In the genomic region with DNA sequence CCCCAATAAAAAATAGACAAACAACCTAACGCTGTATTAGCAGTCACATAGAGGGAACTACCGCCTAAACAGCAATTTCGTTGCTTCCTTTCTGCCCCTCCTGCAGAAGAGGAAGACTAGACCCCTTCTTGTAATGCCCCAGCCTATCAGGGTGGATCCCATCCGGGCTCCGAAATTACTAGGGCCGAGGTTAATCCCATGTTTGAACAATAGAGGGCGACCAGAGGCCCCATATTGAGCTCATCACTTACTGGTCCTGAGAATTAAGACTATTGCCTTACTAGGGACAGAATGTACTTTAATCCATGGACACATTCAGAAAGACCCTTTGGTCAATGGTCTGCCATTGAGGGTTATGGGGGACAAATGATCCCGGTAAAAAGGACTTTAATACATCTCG, we compare ENCODE assay signal across 9 cellular contexts. TPM values are rescaled to one million over a fixed set of nuclear protein-coding genes. Genes with fewer than 3 reads are reported as not detected.
DNase-seq lines count a peak whose midpoint lies in the region; ATAC-seq, FAIRE-seq and TF ChIP-seq lines count a peak whose summit lies in the region.
"Had no signal": no experiment of that assay in that cellular context is flagged by ENCODE, and none has a peak within 500 bp of the region (broad histone marks: within the 10 kb centered on the region; RNA-seq: fewer than 3 reads in every experiment).

No MANE protein-coding gene starts in this region.

- H3K27ac ChIP-seq in DND-41 (ENCODE audit: low read length) (no peak overlapping the region), OCI-LY7 (ENCODE audit: low read depth, low read length, poor library complexity, severe bottlenecking) (no peak overlapping the region), pancreas (no peak overlapping the region)

- H3K9me2 ChIP-seq in OCI-LY7 (ENCODE audit: insufficient read depth, low read length): no peaks in the 10 kb centered on the region

- H3K4me1 Mint-ChIP-seq in activated T-helper 17 cell treated with anti-CD3 and anti-CD28 coated beads, Interleukin-2, amount 50 U/mL, for 72 hours: no peaks in the 10 kb centered on the region

- no peak overlapping the region for H3K27ac Mint-ChIP-seq in activated T-helper 17 cell treated with anti-CD3 and anti-CD28 coated beads, Interleukin-2, amount 50 U/mL, for 72 hours

- no peaks in the 10 kb centered on the region for H3K27me3 Mint-ChIP-seq in activated T-helper 17 cell treated with anti-CD3 and anti-CD28 coated beads, Interleukin-2, amount 50 U/mL, for 72 hours

- no peak overlapping the region for H3K4me3 Mint-ChIP-seq in activated T-helper 17 cell treated with anti-CD3 and anti-CD28 coated beads, Interleukin-2, amount 50 U/mL, for 72 hours

- peak; percentile 20 for FAIRE-seq in pancreas (lab: Jason Lieb, UNC)

- H2AFZ ChIP-seq in DND-41 (ENCODE audit: low read depth, low read length) (no peak overlapping the region), OCI-LY7 (ENCODE audit: low read length) (peak overlapping the region; percentile 46; the same call in 1 of the 2 replicates)

- no peak overlapping the region for H3K4me2 ChIP-seq in DND-41 (ENCODE audit: insufficient read depth, low read length)
- H3K4me2 ChIP-seq in OCI-LY7 (ENCODE audit: low read length): no peak overlapping the region

- H3K9me3 ChIP-seq in DND-41 (ENCODE audit: insufficient read depth, low read length, severe bottlenecking): no peaks in the 10 kb centered on the region
- no peaks in the 10 kb centered on the region for H3K9me3 ChIP-seq in OCI-LY7 (ENCODE audit: low read length)
- no peaks in the 10 kb centered on the region for H3K9me3 ChIP-seq in pancreas

- H3K9ac ChIP-seq in DND-41 (ENCODE audit: low read depth, low read length): no peak overlapping the region

- intact Hi-C loops in OCI-LY7 (cut with micrococcal nuclease; ENCODE audit: unreplicated experiment) (no loop called here), pancreas (cut with DNase I) (no loop called here)

- H3K9me3 Mint-ChIP-seq in activated T-helper 17 cell treated with anti-CD3 and anti-CD28 coated beads, Interleukin-2, amount 50 U/mL, for 72 hours: no peaks in the 10 kb centered on the region

- H3K4me3 ChIP-seq in DND-41 (ENCODE audit: low read depth in 1 of 2, low read length in 2 of 2) (no peak overlapping the region), OCI-LY7 (ENCODE audit: low read depth, low read length, poor library complexity, severe bottlenecking) (no peak overlapping the region), foreskin fibroblast (ENCODE audit: low read depth in 1 of 2, low read length in 2 of 2) (no peak overlapping the region), pancreas (no peak overlapping the region)

- H4K20me1 ChIP-seq in DND-41 (ENCODE audit: insufficient read depth, low read length): no peaks in the 10 kb centered on the region
- H4K20me1 ChIP-seq in OCI-LY7 (ENCODE audit: insufficient read depth, low read length): no peaks in the 10 kb centered on the region

- H3K36me3 Mint-ChIP-seq in activated T-helper 17 cell treated with anti-CD3 and anti-CD28 coated beads, Interleukin-2, amount 50 U/mL, for 72 hours (ENCODE audit: low read depth): no peaks in the 10 kb centered on the region

- DNase-seq in DND-41 (peak; percentile 51), OCI-LY7 (ENCODE audit: low spot score) (peak; percentile 56), foreskin fibroblast (peak; percentile 14 to 64), pancreas (peak in 2 of 6 donors; percentile 2 to 39), cortex of kidney (lab: John Stamatoyannopoulos, UW) (no peak)

- no peaks in the 10 kb centered on the region for H3K36me3 ChIP-seq in DND-41 (ENCODE audit: insufficient read depth, low read length)
- H3K36me3 ChIP-seq in OCI-LY7 (ENCODE audit: insufficient read depth, low read length): no peaks in the 10 kb centered on the region
- no peaks in the 10 kb centered on the region for H3K36me3 ChIP-seq in pancreas

- H3K79me2 ChIP-seq in DND-41 (ENCODE audit: insufficient read depth, low read length) (no peaks in the 10 kb centered on the region), OCI-LY7 (ENCODE audit: insufficient read depth, low read depth, low read length) (no peaks in the 10 kb centered on the region)

- WGBS in pancreas, 2 donors: 8 to 15% methylated on average over 9 of the region's 9 CpGs

- no TSS peak for BruUV-seq in OCI-LY7 (replicated peaks; lab: Mats Ljungman, UMichigan)

- ATAC-seq in DND-41 (ENCODE audit: insufficient read depth, low read depth) (peak; percentile 89), HG02642 (IDR thresholded peaks at IDR 0.05; ENCODE audit: poor library complexity, unreplicated experiment) (peak; percentile 88), pancreas (peak; percentile 40 to 89 (median 84)), GM21423 (IDR thresholded peaks at IDR 0.05; ENCODE audit: unreplicated experiment) (no peak)
- peak; percentile 74 for ATAC-seq in activated T-helper 17 cell treated with anti-CD3 and anti-CD28 coated beads, Interleukin-2, amount 50 U/mL, for 72 hours (replicated peaks)

- H3K27me3 ChIP-seq in DND-41 (ENCODE audit: insufficient read depth, low read length, poor library complexity): no peaks in the 10 kb centered on the region
- peaks cover 0 to 3% (median 0%) of the 10 kb centered on the region in 4 donors for H3K27me3 ChIP-seq in pancreas

- TF ChIP-seq CTCF in DND-41 (IDR thresholded peaks at IDR 0.05; ENCODE audit: borderline replicate concordance, extremely low read depth, low read length, poor library complexity, severe bottlenecking) (peak; percentile 65), OCI-LY7 (conservative IDR thresholded peaks at IDR 0.05; ENCODE audit: low read length) (peak; percentile 74), foreskin fibroblast (IDR thresholded peaks at IDR 0.05; ENCODE audit: low read depth, low read length) (peak; percentile 39), pancreas (IDR thresholded peaks at IDR 0.05) (peak in 3 of 4 donors; percentile 15 to 40 (median 33))

- H3K4me1 ChIP-seq in DND-41 (ENCODE audit: insufficient read depth, low read length): no peaks in the 10 kb centered on the region
- H3K4me1 ChIP-seq in OCI-LY7 (ENCODE audit: insufficient read depth, low read length, poor library complexity, severe bottlenecking): no peaks in the 10 kb centered on the region
- no peaks in the 10 kb centered on the region for H3K4me1 ChIP-seq in pancreas

- CTCF ChIA-PET in OCI-LY7 (lab: Charles Lee; ENCODE audit: unreplicated experiment): no interaction called here

- POLR2A ChIA-PET in OCI-LY7 (lab: Charles Lee): no interaction called here

RNA-seq across cellular contexts. Expression of gene ZNF630, which starts 11.8 kb away (rescaled TPM):
- total RNA-seq in OCI-LY7 (2014; rRNA removed; shearing (Covaris generic)): 2.7 and 4.0 TPM in 2 replicates
- total RNA-seq in OCI-LY7 (2022) (1.3 and 1.9 TPM in 2 replicates), pancreas (1 to 10 TPM; 1.3 to 2.9 (median 1.7) TPM)
- total RNA-seq in activated T-helper 17 cell treated with anti-CD3 and anti-CD28 coated beads, Interleukin-2, amount 50 U/mL, for 72 hours: 1 to 10 TPM; 1.2 to 4.3 TPM
- 1 to 10 TPM; 1.3 to 1.5 TPM for polyA plus RNA-seq in pancreas

RNA-seq across cellular contexts. Expression of gene SPACA5B, which starts 47.2 kb away (rescaled TPM):
- not detected in 2 replicates for total RNA-seq in OCI-LY7 (2014; rRNA removed; shearing (Covaris generic))
- total RNA-seq in OCI-LY7 (2022): not detected in 2 replicates
- total RNA-seq in activated T-helper 17 cell treated with anti-CD3 and anti-CD28 coated beads, Interleukin-2, amount 50 U/mL, for 72 hours: not detected
- not detected for total RNA-seq in pancreas
- polyA plus RNA-seq in pancreas: not detected
- total RNA-seq: activated CD8-positive, alpha-beta memory T cell treated with anti-CD3 and anti-CD28 coated beads for 36 hours had no signal
